8 cellular contexts compared by ENCODE assay signal in the genomic region with DNA sequence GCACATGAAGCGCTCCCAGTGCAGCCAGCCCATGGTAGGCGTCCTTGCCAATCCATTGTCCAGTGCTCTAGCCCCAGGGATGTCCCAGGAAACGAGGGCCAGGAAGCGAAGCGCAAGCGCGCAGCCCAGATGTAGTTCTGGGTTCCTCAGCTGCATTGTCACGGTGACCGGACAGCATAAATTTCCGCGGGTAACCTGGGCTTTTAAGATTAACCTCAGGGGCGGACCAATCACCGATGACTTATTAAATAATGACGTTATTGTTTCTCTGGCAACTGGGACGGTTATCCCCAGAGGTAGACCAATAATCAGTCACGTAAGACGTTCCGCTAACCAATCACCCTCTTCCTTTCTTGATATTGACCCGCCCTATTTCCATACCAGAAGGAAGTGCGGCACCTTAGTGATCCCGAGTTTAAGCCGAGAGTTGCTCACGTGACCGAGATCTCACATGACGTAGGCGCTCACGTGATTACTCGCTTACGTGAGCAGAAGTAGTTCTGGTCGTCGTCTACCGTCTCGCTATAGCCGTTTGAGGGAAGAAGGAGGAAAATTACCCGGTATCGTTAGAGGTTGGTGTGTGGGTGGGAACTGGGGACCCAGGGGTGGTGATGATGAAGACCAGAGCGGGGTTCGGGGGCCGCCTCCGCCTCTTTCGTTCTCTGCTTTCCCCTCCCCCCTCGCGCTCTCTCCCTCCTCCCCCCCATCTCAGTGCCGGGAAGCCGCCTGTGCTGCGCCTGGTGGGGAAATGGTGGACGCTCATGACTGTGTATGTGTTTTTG. TPM values are rescaled to one million over a fixed set of nuclear protein-coding genes. Genes with fewer than 3 reads are reported as not detected.
DNase-seq lines count a peak whose midpoint lies in the region; ATAC-seq, FAIRE-seq and TF ChIP-seq lines count a peak whose summit lies in the region.

A gene (minus strand): TSS at position 178 of the 782 bp plus-strand sequence. CDS start 22 bp downstream, at position 156.
A gene with protein sequence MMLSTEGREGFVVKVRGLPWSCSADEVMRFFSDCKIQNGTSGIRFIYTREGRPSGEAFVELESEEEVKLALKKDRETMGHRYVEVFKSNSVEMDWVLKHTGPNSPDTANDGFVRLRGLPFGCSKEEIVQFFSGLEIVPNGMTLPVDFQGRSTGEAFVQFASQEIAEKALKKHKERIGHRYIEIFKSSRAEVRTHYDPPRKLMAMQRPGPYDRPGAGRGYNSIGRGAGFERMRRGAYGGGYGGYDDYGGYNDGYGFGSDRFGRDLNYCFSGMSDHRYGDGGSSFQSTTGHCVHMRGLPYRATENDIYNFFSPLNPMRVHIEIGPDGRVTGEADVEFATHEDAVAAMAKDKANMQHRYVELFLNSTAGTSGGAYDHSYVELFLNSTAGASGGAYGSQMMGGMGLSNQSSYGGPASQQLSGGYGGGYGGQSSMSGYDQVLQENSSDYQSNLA (plus strand): TSS at position 475 of the 782 bp plus-strand sequence. CDS start 3,767 bp downstream, outside the sequence.

- H3K4me2 ChIP-seq in IMR-90 (ENCODE audit: low read depth, low read length): peak within 1 kb of the TSS; percentile 98

- peak; percentile 97 for FAIRE-seq in D721Med (lab: Jason Lieb, UNC)

- H3K56ac ChIP-seq in IMR-90 (ENCODE audit: extremely low read depth, insufficient read depth, low read length): peak within 1 kb of the TSS; percentile 90

- DNase-seq in D721Med (ENCODE audit: insufficient read length, low spot score) (peak; percentile 27), IMR-90 (peak; percentile 99), OCI-M1 (lab: John Stamatoyannopoulos, UW) (peak; percentile 98), activated T-cell treated with anti-CD3 and anti-CD28 coated beads for 24 hours (ENCODE audit: low read depth) (peak; percentile 81), epidermal melanocyte (ENCODE audit: insufficient read length, low spot score) (peak; percentile 63), middle frontal gyrus (ENCODE audit: extremely low spot score, low spot score) (peak; percentile 90)
- DNase-seq in stimulated activated CD8-positive, alpha-beta memory T cell treated with anti-CD3 and anti-CD28 coated beads, Interleukin-2, amount 100 ng/mL, for 48 hours (ENCODE audit: low read depth in 2 of 2): peak; percentile 64 to 77

- H3K9me3 ChIP-seq in IMR-90 (ENCODE audit: control insufficient read depth, insufficient read depth, low read length): no peaks in the 10 kb centered on the region

- peak within 1 kb of the TSS; percentile 48 for H2AK9ac ChIP-seq in IMR-90 (replicated peaks; ENCODE audit: low read depth, low read length, poor library complexity)

- 0 out of 2 replicates have a peak within 1 kb of the TSS, but pooled peaks have one; percentile 37 for H2BK120ac ChIP-seq in IMR-90 (ENCODE audit: low read depth, low read length)

- peak within 1 kb of the TSS; percentile 93 for H2AFZ ChIP-seq in IMR-90 (replicated peaks; ENCODE audit: low read length, poor library complexity)

- peak within 1 kb of the TSS; percentile 87 for H4K91ac ChIP-seq in IMR-90 (ENCODE audit: insufficient read depth, low read depth, low read length)

- TF ChIP-seq POLR2A in IMR-90 (IDR thresholded peaks at IDR 0.05; ENCODE audit: low read depth, low read length): peak; percentile 76

- 45% methylated on average over 11 of the region's 47 CpGs; no CpG with 5 or more reads in 1 of the 2 experiments for WGBS in IMR-90 (ENCODE audit: extremely low coverage in 2 of 2, insufficient read length in 1 of 2), 2 experiments

- peak within 1 kb of the TSS; percentile 68 for H3K23ac ChIP-seq in IMR-90 (ENCODE audit: low read depth, low read length)

- peak within 1 kb of the TSS; percentile 92 for H3K9ac ChIP-seq in IMR-90 (ENCODE audit: low read depth, low read length)

- peak within 1 kb of the TSS; percentile 86 for H4K5ac ChIP-seq in IMR-90 (ENCODE audit: low read depth, low read length)

- no peak within 1 kb of the TSS for H2BK15ac ChIP-seq in IMR-90 (ENCODE audit: low read depth, low read length)

- H3K27ac ChIP-seq in IMR-90 (ENCODE audit: insufficient read depth, low read length): peak within 1 kb of the TSS; percentile 97

- H2BK20ac ChIP-seq in IMR-90 (ENCODE audit: low read depth, low read length): no peak within 1 kb of the TSS

- peak within 1 kb of the TSS; percentile 85 for H3K4me3 ChIP-seq in IMR-90 (ENCODE audit: insufficient read depth, low read depth, low read length)

- intact Hi-C loops in IMR-90 (cut with micrococcal nuclease): no loop called here

- in situ Hi-C loops in IMR-90 (cut with MboI; ENCODE audit: low sequenced_read_pairs): no loop called here

- CTCF ChIA-PET in IMR-90 (lab: Yijun Ruan, JAX): no interaction called here

- TF ChIP-seq RAD21 in IMR-90 (IDR thresholded peaks at IDR 0.05; ENCODE audit: low read length): no peak

- H3K9me1 ChIP-seq in IMR-90 (ENCODE audit: insufficient read depth, low read length): no peaks in the 10 kb centered on the region

- peak within 1 kb of the TSS; percentile 57 for H3K14ac ChIP-seq in IMR-90 (replicated peaks; ENCODE audit: low read depth, low read length)

- peak within 1 kb of the TSS; percentile 86 for H3K4ac ChIP-seq in IMR-90 (ENCODE audit: low read depth, low read length)

- H3K27me3 ChIP-seq in IMR-90 (ENCODE audit: control insufficient read depth, insufficient read depth, low read length): no peaks in the 10 kb centered on the region

- H4K20me1 ChIP-seq in IMR-90 (ENCODE audit: insufficient read depth, low read length): peaks cover 11% of the 10 kb centered on the region

- H3K4me1 ChIP-seq in IMR-90 (ENCODE audit: control insufficient read depth, insufficient read depth, low read length): no peaks in the 10 kb centered on the region

- no TSS peak for BruUV-seq in IMR-90 (replicated peaks; lab: Mats Ljungman, UMichigan)

- peak within 1 kb of the TSS in 1 of 2 experiments; percentile 78; a peak in 3 of 4 replicates for H4K8ac ChIP-seq in IMR-90 (ENCODE audit: low read depth in 2 of 2, low read length in 2 of 2)

- TF ChIP-seq CTCF in D721Med (IDR thresholded peaks at IDR 0.05; ENCODE audit: insufficient read depth, missing control alignments) (no peak), IMR-90 (conservative IDR thresholded peaks at IDR 0.05; ENCODE audit: low read depth, low read length) (no peak)

- ATAC-seq in GM21528 (IDR thresholded peaks at IDR 0.05; ENCODE audit: low FRiP score, unreplicated experiment) (peak; percentile 96), IMR-90 (ENCODE audit: low read depth) (peak; percentile 96)

- peaks cover 0 to 6% of the 10 kb centered on the region in 2 experiments; a peak in 1 of 4 replicates for H3K79me1 ChIP-seq in IMR-90 (ENCODE audit: low read depth in 1 of 2, low read length in 2 of 2)

- dilution Hi-C loops in IMR-90 (cut with HindIII; ENCODE audit: low sequenced_read_pairs, unreplicated experiment): no loop called here

- peak within 1 kb of the TSS; percentile 85 for H2BK5ac ChIP-seq in IMR-90 (ENCODE audit: low read depth, low read length, poor library complexity, severe bottlenecking)

- peaks cover 10% of the 10 kb centered on the region for H3K36me3 ChIP-seq in IMR-90 (ENCODE audit: control insufficient read depth, insufficient read depth, low read length)

- POLR2A ChIA-PET in IMR-90 (lab: Charles Lee; ENCODE audit: unreplicated experiment): interaction anchor here (0.6 kb wide), 1 partner anchor 11 kb away, joined by 4 read pairs; no protein-coding TSS in a partner anchor

- H2AK5ac ChIP-seq in IMR-90 (ENCODE audit: low read depth, low read length): no peak within 1 kb of the TSS

- peak within 1 kb of the TSS; percentile 89 for H3K18ac ChIP-seq in IMR-90 (ENCODE audit: low read depth, low read length)

TF ChIP-seq in IMR-90, 13 proteins besides CTCF, POLR2A, EP300 and RAD21 (continues in another document):
- TF ChIP-seq NFE2L2 (IDR thresholded peaks at IDR 0.05; ENCODE audit: low read depth, low read length) (peak; percentile 75), BHLHE40 (IDR thresholded peaks at IDR 0.05; ENCODE audit: low read depth, low read length) (peak; percentile 97), MAFK (IDR thresholded peaks at IDR 0.05; ENCODE audit: low read depth, low read length) (no peak), CEBPB (IDR thresholded peaks at IDR 0.05; ENCODE audit: low read depth, low read length) (no peak), RFX5 (IDR thresholded peaks at IDR 0.05; ENCODE audit: low read depth, low read length) (peak; percentile 83), SMC3 (IDR thresholded peaks at IDR 0.05; ENCODE audit: low read depth, low read length) (no peak), MXI1 (IDR thresholded peaks at IDR 0.05; ENCODE audit: borderline replicate concordance, low read depth, low read length) (no peak), RCOR1 (IDR thresholded peaks at IDR 0.05; ENCODE audit: insufficient replicate concordance, low read length) (no peak), MAZ (IDR thresholded peaks at IDR 0.05; ENCODE audit: borderline replicate concordance, low read depth, low read length) (0 out of 2 replicates have a peak, but pooled peaks have one; percentile 60)
- TF ChIP-seq, protein P1, sequence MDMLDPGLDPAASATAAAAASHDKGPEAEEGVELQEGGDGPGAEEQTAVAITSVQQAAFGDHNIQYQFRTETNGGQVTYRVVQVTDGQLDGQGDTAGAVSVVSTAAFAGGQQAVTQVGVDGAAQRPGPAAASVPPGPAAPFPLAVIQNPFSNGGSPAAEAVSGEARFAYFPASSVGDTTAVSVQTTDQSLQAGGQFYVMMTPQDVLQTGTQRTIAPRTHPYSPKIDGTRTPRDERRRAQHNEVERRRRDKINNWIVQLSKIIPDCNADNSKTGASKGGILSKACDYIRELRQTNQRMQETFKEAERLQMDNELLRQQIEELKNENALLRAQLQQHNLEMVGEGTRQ (IDR thresholded peaks at IDR 0.05; ENCODE audit: low read depth, low read length): peak; percentile 99
- TF ChIP-seq, protein P2, sequence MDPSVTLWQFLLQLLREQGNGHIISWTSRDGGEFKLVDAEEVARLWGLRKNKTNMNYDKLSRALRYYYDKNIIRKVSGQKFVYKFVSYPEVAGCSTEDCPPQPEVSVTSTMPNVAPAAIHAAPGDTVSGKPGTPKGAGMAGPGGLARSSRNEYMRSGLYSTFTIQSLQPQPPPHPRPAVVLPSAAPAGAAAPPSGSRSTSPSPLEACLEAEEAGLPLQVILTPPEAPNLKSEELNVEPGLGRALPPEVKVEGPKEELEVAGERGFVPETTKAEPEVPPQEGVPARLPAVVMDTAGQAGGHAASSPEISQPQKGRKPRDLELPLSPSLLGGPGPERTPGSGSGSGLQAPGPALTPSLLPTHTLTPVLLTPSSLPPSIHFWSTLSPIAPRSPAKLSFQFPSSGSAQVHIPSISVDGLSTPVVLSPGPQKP (IDR thresholded peaks at IDR 0.05; ENCODE audit: borderline replicate concordance, low read depth, low read length): no peak

RNA-seq across cellular contexts. Expression of the first gene that starts in this region (rescaled TPM):
- total RNA-seq in IMR-90 (2012; rRNA removed): 37.2 and 38.7 TPM in 2 replicates
- polyA plus RNA-seq in IMR-90 (2012; rRNA removed): 26.4 and 27.9 TPM in 2 replicates
- 11.8 and 15.8 TPM in 2 replicates for polyA plus RNA-seq in IMR-90 (2012; cell fraction: cytosol; rRNA removed)
- polyA plus RNA-seq in IMR-90 (2012; cell fraction: nucleus; rRNA removed; ENCODE audit: low replicate concordance): 14.3 and 57.2 TPM in 2 replicates

RNA-seq across cellular contexts. Expression of the second gene that starts in this region (rescaled TPM):
- 54.3 and 95.3 TPM in 2 replicates for total RNA-seq in IMR-90 (2012; rRNA removed)
- 31.4 and 42.8 TPM in 2 replicates for polyA plus RNA-seq in IMR-90 (2012; rRNA removed)
- 5.2 and 10.1 TPM in 2 replicates for polyA plus RNA-seq in IMR-90 (2012; cell fraction: cytosol; rRNA removed)
- 1.4 and 12.2 TPM in 2 replicates for polyA plus RNA-seq in IMR-90 (2012; cell fraction: nucleus; rRNA removed; ENCODE audit: low replicate concordance)

Comparison
In these comparisons a context has a peak if more than half of its experiments do, and no peak if none do; other contexts are left out.
1. Peak in every context shown above with its lines: DNase-seq, ATAC-seq, H3K4me3 ChIP-seq and H3K27ac ChIP-seq.
2. DNase-seq: peak in every context shown above with its lines; median percentile 99 in IMR-90; 98 in OCI-M1; 90 in middle frontal gyrus; 81 in activated T-cell treated with anti-CD3 and anti-CD28 coated beads for 24 hours; 70 in stimulated activated CD8-positive, alpha-beta memory T cell treated with anti-CD3 and anti-CD28 coated beads, Interleukin-2, amount 100 ng/mL, for 48 hours; 63 in epidermal melanocyte; 27 in D721Med.